33 cellular contexts compared by ENCODE assay signal in genomic region chr16:47921535-47921934, GRCh38.
"Had no signal": no experiment of that assay in that cellular context is flagged by ENCODE, and none has a peak within 500 bp of the region (broad histone marks: within the 10 kb centered on the region; RNA-seq: fewer than 3 reads in every experiment).

No MANE protein-coding gene starts in this region.

- H3K4me1 ChIP-seq: adrenal gland, ascending aorta, breast epithelium, colonic mucosa, heart left ventricle had no signal

- H3K9me3 ChIP-seq: adrenal gland, ascending aorta, breast epithelium, colonic mucosa, heart left ventricle had no signal

- H3K36me3 Mint-ChIP-seq: activated CD4-positive, alpha-beta memory T cell treated with anti-CD3 and anti-CD28 coated beads for 36 hours; activated CD8-positive, alpha-beta memory T cell treated with anti-CD3 and anti-CD28 coated beads, Interleukin-2, amount 10 ng/mL, durations not matched to agents 7 days and 5 days; activated naive CD4-positive, alpha-beta T cell treated with anti-CD3 and anti-CD28 coated beads, Interleukin-2, amount 50 U/mL, for 24 hours; activated naive CD8-positive, alpha-beta T cell treated with anti-CD3 and anti-CD28 coated beads for 36 hours; brain had no signal

- H3K27ac Mint-ChIP-seq: activated CD4-positive, alpha-beta memory T cell treated with anti-CD3 and anti-CD28 coated beads for 36 hours; activated CD4-positive, alpha-beta T cell treated with anti-CD3 and anti-CD28 coated beads for 36 hours; activated CD4-positive, alpha-beta T cell treated with anti-CD3 and anti-CD28 coated beads, Interleukin-2, amount 10 ng/mL, durations not matched to agents 24 days and 14 days; activated CD8-positive, alpha-beta memory T cell treated with anti-CD3 and anti-CD28 coated beads, Interleukin-2, amount 10 ng/mL, durations not matched to agents 7 days and 5 days; activated CD8-positive, alpha-beta T cell treated with anti-CD3 and anti-CD28 coated beads, Interleukin-2, amount 10 ng/mL, durations not matched to agents 7 days and 5 days; activated naive CD4-positive, alpha-beta T cell treated with anti-CD3 and anti-CD28 coated beads for 36 hours; activated naive CD4-positive, alpha-beta T cell treated with anti-CD3 and anti-CD28 coated beads, Interleukin-2, amount 50 U/mL, for 24 hours; activated naive CD8-positive, alpha-beta T cell treated with anti-CD3 and anti-CD28 coated beads for 36 hours; activated naive CD8-positive, alpha-beta T cell treated with anti-CD3 and anti-CD28 coated beads, Interleukin-2, amount 50 U/mL, for 24 hours; activated T-helper 1 cell treated with anti-CD3 and anti-CD28 coated beads, Interleukin-12 subunit alpha, Interleukin-12 subunit beta, Interleukin-2, Interleukin-4 antibody, amounts not matched to agents 30 ng/mL and 10 ng/mL and 1 ng/mL, durations not matched to agents 14 hours and 24 hours and 36 hours; activated T-helper 2 cell treated with anti-CD3 and anti-CD28 coated beads, Interferon-gamma antibody, Interleukin-2, Interleukin-4, amounts not matched to agents 10 μg/mL and 5 μg/mL and 100 μg/mL, durations not matched to agents 14 hours and 24 hours and 36 hours; brain; T-helper 17 cell; T-helper 2 cell treated with Interferon-gamma antibody and Interleukin-4, amounts not matched to agents 5 μg/mL and 100 μg/mL, for 36 hours had no signal

- H3K9me3 Mint-ChIP-seq: activated CD4-positive, alpha-beta memory T cell treated with anti-CD3 and anti-CD28 coated beads for 36 hours; activated CD4-positive, alpha-beta T cell treated with anti-CD3 and anti-CD28 coated beads, Interleukin-2, amount 10 ng/mL, durations not matched to agents 24 days and 14 days; activated naive CD4-positive, alpha-beta T cell treated with anti-CD3 and anti-CD28 coated beads for 36 hours; activated naive CD4-positive, alpha-beta T cell treated with anti-CD3 and anti-CD28 coated beads, Interleukin-2, amount 50 U/mL, for 24 hours; activated naive CD8-positive, alpha-beta T cell treated with anti-CD3 and anti-CD28 coated beads for 36 hours; activated naive CD8-positive, alpha-beta T cell treated with anti-CD3 and anti-CD28 coated beads, Interleukin-2, amount 50 U/mL, for 24 hours; activated T-helper 1 cell treated with anti-CD3 and anti-CD28 coated beads, Interleukin-12 subunit alpha, Interleukin-12 subunit beta, Interleukin-2, Interleukin-4 antibody, amounts not matched to agents 30 ng/mL and 10 ng/mL and 1 ng/mL, durations not matched to agents 14 hours and 24 hours and 36 hours; activated T-helper 2 cell treated with anti-CD3 and anti-CD28 coated beads, Interferon-gamma antibody, Interleukin-2, Interleukin-4, amounts not matched to agents 10 μg/mL and 5 μg/mL and 100 μg/mL, durations not matched to agents 14 hours and 24 hours and 36 hours; brain; T-helper 2 cell treated with Interferon-gamma antibody and Interleukin-4, amounts not matched to agents 5 μg/mL and 100 μg/mL, for 36 hours had no signal

- H3K4me3 ChIP-seq: adrenal gland, ascending aorta, breast epithelium, cardiac muscle cell, colonic mucosa, heart left ventricle had no signal

- H3K27me3 Mint-ChIP-seq: activated CD4-positive, alpha-beta T cell treated with anti-CD3 and anti-CD28 coated beads, Interleukin-2, amount 10 ng/mL, durations not matched to agents 24 days and 14 days; activated CD8-positive, alpha-beta memory T cell treated with anti-CD3 and anti-CD28 coated beads, Interleukin-2, amount 10 ng/mL, durations not matched to agents 7 days and 5 days; brain had no signal

- H3K27me3 ChIP-seq: adrenal gland, ascending aorta, breast epithelium, cardiac muscle cell, colonic mucosa had no signal

- H3K4me3 Mint-ChIP-seq: activated CD4-positive, alpha-beta memory T cell treated with anti-CD3 and anti-CD28 coated beads for 36 hours; activated CD4-positive, alpha-beta T cell treated with anti-CD3 and anti-CD28 coated beads for 36 hours; activated CD4-positive, alpha-beta T cell treated with anti-CD3 and anti-CD28 coated beads, Interleukin-2, amount 10 ng/mL, durations not matched to agents 24 days and 14 days; activated CD8-positive, alpha-beta memory T cell treated with anti-CD3 and anti-CD28 coated beads, Interleukin-2, amount 10 ng/mL, durations not matched to agents 7 days and 5 days; activated CD8-positive, alpha-beta T cell treated with anti-CD3 and anti-CD28 coated beads, Interleukin-2, amount 10 ng/mL, durations not matched to agents 7 days and 5 days; activated naive CD4-positive, alpha-beta T cell treated with anti-CD3 and anti-CD28 coated beads for 36 hours; activated naive CD4-positive, alpha-beta T cell treated with anti-CD3 and anti-CD28 coated beads, Interleukin-2, amount 50 U/mL, for 24 hours; activated naive CD8-positive, alpha-beta T cell treated with anti-CD3 and anti-CD28 coated beads for 36 hours; activated naive CD8-positive, alpha-beta T cell treated with anti-CD3 and anti-CD28 coated beads, Interleukin-2, amount 50 U/mL, for 24 hours; activated T-helper 1 cell treated with anti-CD3 and anti-CD28 coated beads, Interleukin-12 subunit alpha, Interleukin-12 subunit beta, Interleukin-2, Interleukin-4 antibody, amounts not matched to agents 30 ng/mL and 10 ng/mL and 1 ng/mL, durations not matched to agents 14 hours and 24 hours and 36 hours; brain; T-helper 17 cell; T-helper 2 cell treated with Interferon-gamma antibody and Interleukin-4, amounts not matched to agents 5 μg/mL and 100 μg/mL, for 36 hours had no signal

- H3K4me1 Mint-ChIP-seq: activated CD4-positive, alpha-beta T cell treated with anti-CD3 and anti-CD28 coated beads for 36 hours; activated CD4-positive, alpha-beta T cell treated with anti-CD3 and anti-CD28 coated beads, Interleukin-2, amount 10 ng/mL, durations not matched to agents 24 days and 14 days; activated CD8-positive, alpha-beta memory T cell treated with anti-CD3 and anti-CD28 coated beads, Interleukin-2, amount 10 ng/mL, durations not matched to agents 7 days and 5 days; activated naive CD4-positive, alpha-beta T cell treated with anti-CD3 and anti-CD28 coated beads, Interleukin-2, amount 50 U/mL, for 24 hours; activated naive CD8-positive, alpha-beta T cell treated with anti-CD3 and anti-CD28 coated beads for 36 hours; activated naive CD8-positive, alpha-beta T cell treated with anti-CD3 and anti-CD28 coated beads, Interleukin-2, amount 50 U/mL, for 24 hours; brain; T-helper 17 cell had no signal

- H3K27ac ChIP-seq: adrenal gland, ascending aorta, breast epithelium, cardiac muscle cell, colonic mucosa, heart left ventricle had no signal

- H3K36me3 ChIP-seq: adrenal gland, ascending aorta, breast epithelium, cardiac muscle cell, colonic mucosa, heart left ventricle had no signal

- DNase-seq: activated CD4-positive, alpha-beta memory T cell treated with anti-CD3 and anti-CD28 coated beads for 36 hours; activated CD4-positive, alpha-beta T cell treated with anti-CD3 and anti-CD28 coated beads for 36 hours; activated CD4-positive, alpha-beta T cell treated with anti-CD3 and anti-CD28 coated beads, Interleukin-2, amount 10 ng/mL, durations not matched to agents 24 days and 14 days; activated CD4-positive, CD25-positive, alpha-beta regulatory T cell; activated CD4-positive, CD25-positive, alpha-beta regulatory T cell treated with anti-CD3 and anti-CD28 coated beads, Interleukin-2, amount 50 U/mL, for 72 hours; activated CD8-positive, alpha-beta memory T cell treated with anti-CD3 and anti-CD28 coated beads, Interleukin-2, amount 10 ng/mL, durations not matched to agents 7 days and 5 days; activated CD8-positive, alpha-beta memory T cell treated with anti-CD3 and anti-CD28 coated beads, Interleukin-2, amount 50 U/mL, for 4 hours; activated CD8-positive, alpha-beta T cell treated with anti-CD3 and anti-CD28 coated beads, Interleukin-2, amount 10 ng/mL, durations not matched to agents 7 days and 5 days; activated effector memory CD4-positive, alpha-beta T cell treated with anti-CD3 and anti-CD28 coated beads, Interleukin-2, amount 50 U/mL, for 16 hours; activated naive CD4-positive, alpha-beta T cell treated with anti-CD3 and anti-CD28 coated beads for 36 hours; activated naive CD8-positive, alpha-beta T cell treated with anti-CD3 and anti-CD28 coated beads for 36 hours; activated naive CD8-positive, alpha-beta T cell treated with anti-CD3 and anti-CD28 coated beads, Interleukin-2, amount 50 U/mL, for 24 hours; activated T-cell treated with anti-CD3 and anti-CD28 coated beads, Interleukin-2, amount 50 U/mL, for 1 hour; activated T-cell treated with anti-CD3 and anti-CD28 coated beads, Interleukin-2, amount 50 U/mL, for 48 hours; adrenal gland; amygdala; central memory CD4-positive, alpha-beta T cell; cerebellar nuclear complex; colonic mucosa; effector CD8-positive, alpha-beta T cell; foreskin fibroblast; glutamatergic neuron; heart left ventricle; T-helper 17 cell; T1000 had no signal
